In genomic region chr17:15563375-15563857, GRCh38 we compare ENCODE assay signal across 8 cellular contexts. TPM values are rescaled to one million over a fixed set of nuclear protein-coding genes. Genes with fewer than 3 reads are reported as not detected.
DNase-seq lines count a peak whose midpoint lies in the region; ATAC-seq lines count a peak whose summit lies in the region.
"Not testable (repeated sequence)": the region's sequence is repeated elsewhere in the genome, so short reads cannot be mapped to it uniquely, and the experiment has no call there.

TVP23C (minus strand) TSS chr17:15563483; CDS start chr17:15563448, 35 bp downstream.

- peak within 1 kb of the TSS; percentile 87 for H3K4me3 Mint-ChIP-seq in central memory CD8-positive, alpha-beta T cell
- H3K4me3 Mint-ChIP-seq in immature natural killer cell = peak within 1 kb of the TSS; percentile 95 to 98 (median 97)

- not testable (repeated sequence) for H3K27me3 Mint-ChIP-seq in central memory CD8-positive, alpha-beta T cell; immature natural killer cell (ENCODE audit: low read depth in 3 of 3)

- peak within 1 kb of the TSS; percentile 93 for H3K27ac Mint-ChIP-seq in central memory CD8-positive, alpha-beta T cell (ENCODE audit: low read depth)
- peak within 1 kb of the TSS; percentile 89 to 98 (median 96) for H3K27ac Mint-ChIP-seq in immature natural killer cell

- H3K9me3 Mint-ChIP-seq in central memory CD8-positive, alpha-beta T cell; immature natural killer cell: not testable (repeated sequence)

- not testable (repeated sequence) for H3K36me3 Mint-ChIP-seq in central memory CD8-positive, alpha-beta T cell (ENCODE audit: insufficient read depth); immature natural killer cell

- peak within 1 kb of the TSS; percentile 72 to 88 (median 76) for H3K4me3 ChIP-seq in skin epidermis

- peak within 1 kb of the TSS in 19 of 21 experiments; percentile 37 to 87 (median 79) for H3K27ac ChIP-seq in skin epidermis

- ATAC-seq in GM18909 (IDR thresholded peaks at IDR 0.05; ENCODE audit: poor library complexity, unreplicated experiment) (peak; percentile 83), HG03097 (IDR thresholded peaks at IDR 0.05; ENCODE audit: low FRiP score, unreplicated experiment) (peak; percentile 88)
- ATAC-seq in central memory CD8-positive, alpha-beta T cell (replicated peaks; ENCODE audit: extremely low read depth, poor library complexity, severe bottlenecking) = peak; percentile 80

- H3K4me1 Mint-ChIP-seq in central memory CD8-positive, alpha-beta T cell = peaks cover 21% of the 10 kb centered on the region
- H3K4me1 Mint-ChIP-seq in immature natural killer cell = peaks cover 11 to 14% of the 10 kb centered on the region in 2 donors

- DNase-seq in A172 (ENCODE audit: low spot score) (peak; percentile 67), NCI-H510A (lab: John Stamatoyannopoulos, UW) (peak; percentile 44), immature natural killer cell (peak; percentile 73 to 79 (median 77))
- DNase-seq in activated CD4-positive, alpha-beta T cell treated with anti-CD3 and anti-CD28 coated beads for 1 hour = peak; percentile 53
- DNase-seq in central memory CD8-positive, alpha-beta T cell (ENCODE audit: low spot score in 2 of 2) = peak; percentile 54 to 57

RNA-seq across cellular contexts. Expression of gene TVP23C, which starts in this region (rescaled TPM):
- total RNA-seq in A172 (2014; rRNA removed; shearing (Covaris generic)) = 22.3 and 32.2 TPM in 2 replicates
- 1 to 10 TPM; 5.1 to 7.1 (median 5.3) TPM for polyA plus RNA-seq in immature natural killer cell

Comparison
In these comparisons a context has a peak if more than half of its experiments do, and no peak if none do; other contexts are left out.
1. Peak in every context shown above with its lines: DNase-seq, ATAC-seq, H3K4me3 ChIP-seq and H3K27ac ChIP-seq.